Comparison of ENCODE assay signal across 11 cellular contexts in genomic region chr1:26360807-26361604, GRCh38. TPM values are rescaled to one million over a fixed set of nuclear protein-coding genes. Genes with fewer than 3 reads are reported as not detected.
DNase-seq lines count a peak whose midpoint lies in the region; ATAC-seq and TF ChIP-seq lines count a peak whose summit lies in the region.
"Had no signal": no experiment of that assay in that cellular context is flagged by ENCODE, and none has a peak within 500 bp of the region (broad histone marks: within the 10 kb centered on the region; RNA-seq: fewer than 3 reads in every experiment).

No MANE protein-coding gene starts in this region.

- peak overlapping the region; percentile 53 for H3K27ac Mint-ChIP-seq in activated CD8-positive, alpha-beta memory T cell treated with anti-CD3 and anti-CD28 coated beads, Interleukin-2, amount 10 ng/mL, durations not matched to agents 7 days and 5 days
- H3K27ac Mint-ChIP-seq in activated T-cell treated with anti-CD3 and anti-CD28 coated beads, Interleukin-2, amount 50 U/mL, for 72 hours = peak overlapping the region; percentile 30

- H3K9me3 ChIP-seq in spleen = no peaks in the 10 kb centered on the region
- no peaks in the 10 kb centered on the region for H3K9me3 ChIP-seq in MG63

- no peak for TF ChIP-seq CTCF in spleen (IDR thresholded peaks at IDR 0.05 in 8 of 11, conservative IDR thresholded peaks at IDR 0.05 in 3 of 11)

- H3K9me3 Mint-ChIP-seq in activated CD8-positive, alpha-beta memory T cell treated with anti-CD3 and anti-CD28 coated beads, Interleukin-2, amount 10 ng/mL, durations not matched to agents 7 days and 5 days (ENCODE audit: low read depth) = no peaks in the 10 kb centered on the region
- H3K9me3 Mint-ChIP-seq in activated T-cell treated with anti-CD3 and anti-CD28 coated beads, Interleukin-2, amount 50 U/mL, for 72 hours = no peaks in the 10 kb centered on the region

- peaks cover 7 to 36% (median 19%) of the 10 kb centered on the region in 6 donors for H3K4me1 ChIP-seq in spleen

- H3K27me3 ChIP-seq in spleen (replicated peaks in 1 of 7) (peaks cover 2 to 91% (median 30%) of the 10 kb centered on the region in 7 donors), MG63 (peaks cover 3% of the 10 kb centered on the region; the same call in 1 of the 2 replicates)

- no peak for DNase-seq in activated CD8-positive, alpha-beta memory T cell treated with anti-CD3 and anti-CD28 coated beads, Interleukin-2, amount 10 ng/mL, durations not matched to agents 7 days and 5 days
- no peak for DNase-seq in activated CD8-positive, alpha-beta memory T cell treated with anti-CD3 and anti-CD28 coated beads, Interleukin-2, amount 50 U/mL, for 4 hours
- no peak for DNase-seq in activated T-cell treated with anti-CD3 and anti-CD28 coated beads, Interleukin-2, amount 50 U/mL, for 72 hours
- DNase-seq in spleen (no peak), MG63 (no peak), OCI-M2 (lab: John Stamatoyannopoulos, UW; ENCODE audit: unreplicated experiment) (no peak)
- DNase-seq: NCI-H345 had no signal

- H3K4me3 ChIP-seq in iPS-11a (ENCODE audit: low read depth, low read length) (peak overlapping the region; percentile 52), spleen (peak overlapping the region in 7 of 8 donors; percentile 14 to 66 (median 33)), MG63 (no peak overlapping the region)

- H3K36me3 Mint-ChIP-seq in activated CD8-positive, alpha-beta memory T cell treated with anti-CD3 and anti-CD28 coated beads, Interleukin-2, amount 10 ng/mL, durations not matched to agents 7 days and 5 days = no peaks in the 10 kb centered on the region
- H3K36me3 Mint-ChIP-seq in activated T-cell treated with anti-CD3 and anti-CD28 coated beads, Interleukin-2, amount 50 U/mL, for 72 hours (ENCODE audit: insufficient read depth in 2 of 2) = no peaks in the 10 kb centered on the region

- CTCF ChIA-PET in activated CD8-positive, alpha-beta memory T cell treated with anti-CD3 and anti-CD28 coated beads, Interleukin-2, amount 10 ng/mL, durations not matched to agents 7 days and 5 days (lab: Charles Lee) = interaction anchor here (0.8 to 8.9 kb wide), 19 partner anchors 9 to 84 kb away, joined by 3 to 142 read pairs (median 5); partner anchors contain the start of gene ZNF683

- TF ChIP-seq POLR2A in spleen (IDR thresholded peaks at IDR 0.05) = no peak

- peaks cover 59% of the 10 kb centered on the region for H3K4me1 Mint-ChIP-seq in activated CD8-positive, alpha-beta memory T cell treated with anti-CD3 and anti-CD28 coated beads, Interleukin-2, amount 10 ng/mL, durations not matched to agents 7 days and 5 days
- peaks cover 51% of the 10 kb centered on the region for H3K4me1 Mint-ChIP-seq in activated T-cell treated with anti-CD3 and anti-CD28 coated beads, Interleukin-2, amount 50 U/mL, for 72 hours (ENCODE audit: low read depth)

- 64 to 74% (median 71%) methylated on average over 27 of the region's 27 CpGs for WGBS in spleen, 5 donors

- H3K27ac ChIP-seq in spleen = no peak overlapping the region

- H3K4me3 Mint-ChIP-seq in activated CD8-positive, alpha-beta memory T cell treated with anti-CD3 and anti-CD28 coated beads, Interleukin-2, amount 10 ng/mL, durations not matched to agents 7 days and 5 days = peak overlapping the region; percentile 61
- peak overlapping the region; percentile 78 to 88 for H3K4me3 Mint-ChIP-seq in activated T-cell treated with anti-CD3 and anti-CD28 coated beads, Interleukin-2, amount 50 U/mL, for 72 hours

- H3K36me3 ChIP-seq in spleen (no peaks in the 10 kb centered on the region), MG63 (no peaks in the 10 kb centered on the region)

- ATAC-seq in activated CD8-positive, alpha-beta memory T cell treated with anti-CD3 and anti-CD28 coated beads, Interleukin-2, amount 10 ng/mL, durations not matched to agents 7 days and 5 days = no peak
- ATAC-seq in activated T-cell treated with anti-CD3 and anti-CD28 coated beads, Interleukin-2, amount 50 U/mL, for 72 hours (replicated peaks in 1 of 2) = no peak
- no peak for ATAC-seq in HG03442 (IDR thresholded peaks at IDR 0.05; ENCODE audit: unreplicated experiment)

- H3K27me3 Mint-ChIP-seq in activated CD8-positive, alpha-beta memory T cell treated with anti-CD3 and anti-CD28 coated beads, Interleukin-2, amount 10 ng/mL, durations not matched to agents 7 days and 5 days = peaks cover 23% of the 10 kb centered on the region
- H3K27me3 Mint-ChIP-seq in activated T-cell treated with anti-CD3 and anti-CD28 coated beads, Interleukin-2, amount 50 U/mL, for 72 hours (ENCODE audit: low read depth) = peaks cover 22% of the 10 kb centered on the region

- intact Hi-C loops in spleen (cut with DNase I; ENCODE audit: low total_unique reads) = no loop called here

RNA-seq across cellular contexts. Expression of gene CRYBG2, which starts 7.1 kb away (rescaled TPM):
- total RNA-seq in activated CD8-positive, alpha-beta memory T cell treated with anti-CD3 and anti-CD28 coated beads, Interleukin-2, amount 10 ng/mL, durations not matched to agents 7 days and 5 days = 1 to 10 TPM; 5.7 to 8.6 TPM
- total RNA-seq in activated T-cell treated with anti-CD3 and anti-CD28 coated beads, Interleukin-2, amount 50 U/mL, for 72 hours = 1 to 10 TPM; 1.6 to 2.3 TPM
- total RNA-seq in spleen = 1 to 10 TPM in 1 of 7 donors, under 1 TPM in 1, not detected in 5; 0.87 to 1.1 TPM
- polyA plus RNA-seq in spleen = 1 to 10 TPM; 1.2 to 3.4 (median 1.5) TPM
- not detected in 2 replicates for total RNA-seq in MG63 (2014; rRNA removed; shearing (Covaris generic); ENCODE audit: low replicate concordance)
- total RNA-seq: myocyte had no signal

RNA-seq across cellular contexts. Expression of gene ZNF683, which starts 11.5 kb away (rescaled TPM):
- 10 to 100 TPM in 1 of 2 experiments, 1 to 10 TPM in 1; 7.0 to 26.3 TPM for total RNA-seq in activated CD8-positive, alpha-beta memory T cell treated with anti-CD3 and anti-CD28 coated beads, Interleukin-2, amount 10 ng/mL, durations not matched to agents 7 days and 5 days
- under 1 TPM in 1 of 2 donors, not detected in 1; 0.25 TPM for total RNA-seq in activated T-cell treated with anti-CD3 and anti-CD28 coated beads, Interleukin-2, amount 50 U/mL, for 72 hours
- total RNA-seq in spleen = under 1 TPM in 5 of 7 donors, not detected in 2; 0.17 to 0.74 (median 0.49) TPM
- polyA plus RNA-seq in spleen = 1 to 10 TPM in 1 of 3 donors, under 1 TPM in 2; 0.38 to 1.5 (median 0.83) TPM
- not detected in 2 replicates for total RNA-seq in MG63 (2014; rRNA removed; shearing (Covaris generic); ENCODE audit: low replicate concordance)
- total RNA-seq: myocyte had no signal

RNA-seq across cellular contexts. Expression of gene CD52, which starts 43.2 kb away (rescaled TPM):
- total RNA-seq in activated CD8-positive, alpha-beta memory T cell treated with anti-CD3 and anti-CD28 coated beads, Interleukin-2, amount 10 ng/mL, durations not matched to agents 7 days and 5 days = 100 to 1,000 TPM; 951 to 971 TPM
- 100 to 1,000 TPM; 213 to 245 TPM for total RNA-seq in activated T-cell treated with anti-CD3 and anti-CD28 coated beads, Interleukin-2, amount 50 U/mL, for 72 hours
- 100 to 1,000 TPM; 206 to 422 (median 301) TPM for total RNA-seq in spleen
- 1,000 to 10,000 TPM; 2,248 to 3,726 (median 2,540) TPM for polyA plus RNA-seq in spleen
- total RNA-seq in MG63 (2014; rRNA removed; shearing (Covaris generic); ENCODE audit: low replicate concordance) = not detected in 2 replicates
- total RNA-seq: myocyte had no signal

RNA-seq across cellular contexts. Expression of gene LIN28A, which starts 49.6 kb away (rescaled TPM):
- not detected for total RNA-seq in activated CD8-positive, alpha-beta memory T cell treated with anti-CD3 and anti-CD28 coated beads, Interleukin-2, amount 10 ng/mL, durations not matched to agents 7 days and 5 days
- not detected for total RNA-seq in activated T-cell treated with anti-CD3 and anti-CD28 coated beads, Interleukin-2, amount 50 U/mL, for 72 hours
- not detected for total RNA-seq in spleen
- polyA plus RNA-seq in spleen = not detected
- not detected in 2 replicates for total RNA-seq in MG63 (2014; rRNA removed; shearing (Covaris generic); ENCODE audit: low replicate concordance)
- total RNA-seq: myocyte; T-helper 2 cell treated with Interferon-gamma antibody and Interleukin-4, amounts not matched to agents 100 ng/mL and 5 ng/mL, for 36 hours had no signal

RNA-seq across cellular contexts. Expression of gene UBXN11, which starts 54.6 kb away (rescaled TPM):
- 10 to 100 TPM; 27.7 to 39.3 TPM for total RNA-seq in activated CD8-positive, alpha-beta memory T cell treated with anti-CD3 and anti-CD28 coated beads, Interleukin-2, amount 10 ng/mL, durations not matched to agents 7 days and 5 days
- 10 to 100 TPM; 19.1 to 19.3 TPM for total RNA-seq in activated T-cell treated with anti-CD3 and anti-CD28 coated beads, Interleukin-2, amount 50 U/mL, for 72 hours
- total RNA-seq in spleen = 10 to 100 TPM; 25.1 to 67.1 (median 48.0) TPM
- 10 to 100 TPM; 26.6 to 67.8 (median 66.1) TPM for polyA plus RNA-seq in spleen
- 3.9 and 6.1 TPM in 2 replicates for total RNA-seq in MG63 (2014; rRNA removed; shearing (Covaris generic); ENCODE audit: low replicate concordance)

Comparison
In these comparisons a context has a peak if more than half of its experiments do, and no peak if none do; other contexts are left out.
1. RNA of gene CD52, which starts 43.2 kb away (total RNA-seq): 951 to 971 TPM in activated CD8-positive, alpha-beta memory T cell treated with anti-CD3 and anti-CD28 coated beads, Interleukin-2, amount 10 ng/mL, durations not matched to agents 7 days and 5 days, 206 to 422 TPM in spleen and 213 to 245 TPM in activated T-cell treated with anti-CD3 and anti-CD28 coated beads, Interleukin-2, amount 50 U/mL, for 72 hours; not detected in MG63; every median in the first group is over 100 times any median in the second.